In genomic region chr7:16564909-16565426, GRCh38 we compare ENCODE assay signal across 8 cellular contexts. TPM values are rescaled to one million over a fixed set of nuclear protein-coding genes. Genes with fewer than 3 reads are reported as not detected.
DNase-seq lines count a peak whose midpoint lies in the region; ATAC-seq and TF ChIP-seq lines count a peak whose summit lies in the region.

No MANE protein-coding gene starts in this region.

- H3K27me3 ChIP-seq in CD4-positive, alpha-beta T cell (ENCODE audit: control insufficient read depth, insufficient read depth, low read length): no peaks in the 10 kb centered on the region
- H3K27me3 ChIP-seq in gastrocnemius medialis: no peaks in the 10 kb centered on the region

- no peak overlapping the region for H3K4me3 ChIP-seq in gastrocnemius medialis

- TF ChIP-seq CTCF in CD4-positive, alpha-beta T cell (IDR thresholded peaks at IDR 0.05): peak; percentile 89
- TF ChIP-seq CTCF in gastrocnemius medialis (IDR thresholded peaks at IDR 0.05 in 4 of 5, conservative IDR thresholded peaks at IDR 0.05 in 1 of 5): peak in 4 of 5 experiments; percentile 41 to 75 (median 67)

- H3K27me3 Mint-ChIP-seq in CD4-positive, alpha-beta T cell: peaks cover 5% of the 10 kb centered on the region
- H3K27me3 Mint-ChIP-seq in activated naive CD8-positive, alpha-beta T cell: peaks cover under 1% of the 10 kb centered on the region

- H3K36me3 Mint-ChIP-seq in CD4-positive, alpha-beta T cell (ENCODE audit: low read depth): no peaks in the 10 kb centered on the region
- H3K36me3 Mint-ChIP-seq in activated naive CD8-positive, alpha-beta T cell: no peaks in the 10 kb centered on the region

- in situ Hi-C loops in gastrocnemius medialis (cut with MboI; ENCODE audit: low sequenced_read_pairs in 4 of 4): loop anchor here (5.0 to 25.0 kb wide), 5 partner anchors 103 to 1253 kb away; partner anchors contain the start of gene SOSTDC1 (in 1 of the 4)

- no peaks in the 10 kb centered on the region for H3K9me3 ChIP-seq in CD4-positive, alpha-beta T cell (ENCODE audit: control insufficient read depth, low read length)
- H3K9me3 ChIP-seq in gastrocnemius medialis: no peaks in the 10 kb centered on the region

- H3K4me1 ChIP-seq in gastrocnemius medialis: no peaks in the 10 kb centered on the region

- CTCF ChIA-PET in CD4-positive, alpha-beta T cell (lab: Charles Lee): interaction anchor here (0.6 to 1.3 kb wide), 4 partner anchors 10 to 487 kb away, joined by 3 to 7 read pairs (median 3); no protein-coding TSS in a partner anchor

- H3K27ac Mint-ChIP-seq in CD4-positive, alpha-beta T cell: no peak overlapping the region
- H3K27ac Mint-ChIP-seq in activated naive CD8-positive, alpha-beta T cell: no peak overlapping the region

- H3K4me3 Mint-ChIP-seq in CD4-positive, alpha-beta T cell: peak overlapping the region; percentile 81
- peak overlapping the region; percentile 44 for H3K4me3 Mint-ChIP-seq in activated naive CD8-positive, alpha-beta T cell

- no peaks in the 10 kb centered on the region for H3K9me3 Mint-ChIP-seq in CD4-positive, alpha-beta T cell
- no peaks in the 10 kb centered on the region for H3K9me3 Mint-ChIP-seq in activated naive CD8-positive, alpha-beta T cell (ENCODE audit: low read depth)

- no peak for TF ChIP-seq POLR2A in gastrocnemius medialis (IDR thresholded peaks at IDR 0.05)

- H3K27ac ChIP-seq in CD4-positive, alpha-beta T cell (ENCODE audit: low read depth, low read length): no peak overlapping the region
- no peak overlapping the region for H3K27ac ChIP-seq in gastrocnemius medialis

- POLR2A ChIA-PET in CD4-positive, alpha-beta T cell (lab: Charles Lee): interaction anchor here (0.7 to 2.4 kb wide), 5 partner anchors 12 to 487 kb away, joined by 3 to 16 read pairs (median 3); partner anchors contain the start of gene CRPPA

- intact Hi-C loops in CD4-positive, alpha-beta T cell (cut with DNase I, micrococcal nuclease): loop anchor here (1.0 to 5.0 kb wide), 3 partner anchors 133 to 487 kb away; partner anchors contain the start of gene CRPPA (in 1 of the 2)
- intact Hi-C loops in left ventricle myocardium superior (cut with micrococcal nuclease) (loop anchor here (5.0 to 10.0 kb wide), 3 partner anchors 133 to 490 kb away; no protein-coding TSS in a partner anchor), gastrocnemius medialis (cut with DNase I; ENCODE audit: low total_unique reads) (loop anchor here (2.0 kb wide), 1 partner anchor 486 kb away; no protein-coding TSS in a partner anchor)

- ATAC-seq in CD4-positive, alpha-beta T cell (ENCODE audit: poor library complexity): peak; percentile 54
- ATAC-seq in GM18858 (IDR thresholded peaks at IDR 0.05; ENCODE audit: unreplicated experiment) (peak; percentile 61), HG03280 (IDR thresholded peaks at IDR 0.05; ENCODE audit: unreplicated experiment) (peak; percentile 59), left ventricle myocardium superior (peak; percentile 51), gastrocnemius medialis (peak in 1 of 2 donors; percentile 44), HG03521 (IDR thresholded peaks at IDR 0.05; ENCODE audit: unreplicated experiment) (no peak)

- DNase-seq in CD4-positive, alpha-beta T cell: no peak
- DNase-seq in NCI-H2227 treated with DMSO at 0.1 percent for 48 hours (lab: John Stamatoyannopoulos, UW) (peak; percentile 43), left ventricle myocardium superior (no peak), gastrocnemius medialis (no peak)

- H3K4me1 Mint-ChIP-seq in CD4-positive, alpha-beta T cell (ENCODE audit: low read depth): peaks cover 26% of the 10 kb centered on the region
- peaks cover 18% of the 10 kb centered on the region for H3K4me1 Mint-ChIP-seq in activated naive CD8-positive, alpha-beta T cell (ENCODE audit: low read depth)

- H3K36me3 ChIP-seq in gastrocnemius medialis: no peaks in the 10 kb centered on the region

RNA-seq across cellular contexts. Expression of gene LRRC72, which starts 38.3 kb away (rescaled TPM):
- total RNA-seq in CD4-positive, alpha-beta T cell: not detected
- total RNA-seq in left ventricle myocardium superior (not detected), gastrocnemius medialis (not detected)
